ENCODE assay signal across 13 cellular contexts in the genomic region with DNA sequence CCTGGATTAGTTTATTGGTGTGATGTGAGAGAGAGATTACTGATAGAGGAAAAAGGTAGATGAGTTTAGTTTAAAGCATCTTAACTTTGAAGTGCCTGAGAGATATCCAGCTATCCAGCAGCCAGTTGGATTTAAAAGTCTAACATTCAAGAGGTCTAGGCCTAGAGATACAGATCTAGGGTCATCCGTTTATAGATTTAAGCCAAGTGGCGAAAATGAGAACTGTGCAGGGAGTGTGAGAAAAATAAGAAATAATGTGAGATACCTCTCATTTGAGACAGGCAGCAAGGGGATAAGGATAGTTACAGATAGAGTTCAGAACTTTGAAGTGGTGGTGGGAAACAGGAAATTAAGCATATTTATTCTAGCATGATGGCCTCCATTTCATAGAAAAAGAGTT. TPM values are rescaled to one million over a fixed set of nuclear protein-coding genes. Genes with fewer than 3 reads are reported as not detected.
DNase-seq lines count a peak whose midpoint lies in the region; ATAC-seq, FAIRE-seq and TF ChIP-seq lines count a peak whose summit lies in the region.
"Had no signal": no experiment of that assay in that cellular context is flagged by ENCODE, and none has a peak within 500 bp of the region (broad histone marks: within the 10 kb centered on the region; RNA-seq: fewer than 3 reads in every experiment).

No MANE protein-coding gene starts in this region.

- POLR2A ChIA-PET in GM12878 (lab: Charles Lee), result no interaction called here

- H3K27ac ChIP-seq in GM12878 (ENCODE audit: control insufficient read depth, insufficient read depth), result no peak overlapping the region
- no peak overlapping the region for H3K27ac ChIP-seq in right atrium auricular region
- H3K27ac ChIP-seq: GM23248 had no signal

- peaks cover 3% of the 10 kb centered on the region for H3K36me3 Mint-ChIP-seq in IgD-negative memory B cell
- H3K36me3 Mint-ChIP-seq in neural crest cell (ENCODE audit: low read depth), result no peaks in the 10 kb centered on the region
- H3K36me3 Mint-ChIP-seq: naive B cell had no signal

- ATAC-seq in GM12878, result 0 out of 3 replicates have a peak, but pooled peaks have one; percentile 11

- H3K4me3 ChIP-seq in GM12878 (no peak overlapping the region), right atrium auricular region (no peak overlapping the region)
- H3K4me3 ChIP-seq: GM23248 had no signal

- no peak for TF ChIP-seq POLR2A in GM12878 (IDR thresholded peaks at IDR 0.05; ENCODE audit: low read depth, low read length)

- H3K9me3 Mint-ChIP-seq in IgD-negative memory B cell (no peaks in the 10 kb centered on the region), neural crest cell (no peaks in the 10 kb centered on the region)
- H3K9me3 Mint-ChIP-seq: naive B cell had no signal

- H3K27me3 ChIP-seq in GM12878 (replicated peaks in 1 of 2; ENCODE audit: control insufficient read depth in 2 of 2, insufficient read depth in 2 of 2, low read length in 1 of 2), result no peaks in the 10 kb centered on the region
- H3K27me3 ChIP-seq in right atrium auricular region, result no peaks in the 10 kb centered on the region

- H3K4me3 Mint-ChIP-seq in IgD-negative memory B cell (no peak overlapping the region), neural crest cell (no peak overlapping the region)

- no peak for TF ChIP-seq RAD21 in GM12878 (IDR thresholded peaks at IDR 0.05; ENCODE audit: insufficient read depth, low read depth, low read length)

- no peaks in the 10 kb centered on the region for H3K27me3 Mint-ChIP-seq in IgD-negative memory B cell
- H3K27me3 Mint-ChIP-seq in neural crest cell (ENCODE audit: low read depth), result no peaks in the 10 kb centered on the region
- H3K27me3 Mint-ChIP-seq: naive B cell had no signal

- FAIRE-seq in GM12878 (lab: Jason Lieb, UNC), result no peak

- in situ Hi-C loops in GM12878 (cut with MboI), result no loop called here

- RAD21 ChIA-PET in GM12878 (lab: Charles Lee; ENCODE audit: unreplicated experiment), result no interaction called here

- H2AFZ ChIP-seq in GM12878 (ENCODE audit: control insufficient read depth, low read depth, low read length), result no peak overlapping the region
- H2AFZ ChIP-seq: GM23248 had no signal

- H3K9me3 ChIP-seq in GM12878 (replicated peaks; ENCODE audit: control insufficient read depth, insufficient read depth, low read length) (no peaks in the 10 kb centered on the region), right atrium auricular region (no peaks in the 10 kb centered on the region)

- peaks cover 8% of the 10 kb centered on the region for H3K79me2 ChIP-seq in GM12878 (ENCODE audit: control insufficient read depth, insufficient read depth, low read length)

- SMC1A ChIA-PET in GM12878 (lab: Charles Lee; ENCODE audit: uncharacterized antibody, unreplicated experiment), result interaction anchor here (1.0 kb wide), 1 partner anchor 100 kb away, joined by 3 read pairs; no protein-coding TSS in a partner anchor

- BruUV-seq in GM12878 (replicated peaks; lab: Mats Ljungman, UMichigan), result no TSS peak

- H3K4me1 Mint-ChIP-seq in IgD-negative memory B cell (peaks cover 26 to 30% (median 27%) of the 10 kb centered on the region in 3 donors), neural crest cell (peaks cover 24% of the 10 kb centered on the region)

- 94% methylated on average over 2 of the region's 2 CpGs for WGBS in GM12878 (ENCODE audit: insufficient coverage, insufficient replicate concordance, low lambda C conversion rate, missing lambda C conversion rate)

- H3K36me3 ChIP-seq in GM12878 (ENCODE audit: control insufficient read depth in 2 of 2, insufficient read depth in 2 of 2, low read length in 1 of 2), result no peaks in the 10 kb centered on the region
- no peaks in the 10 kb centered on the region for H3K36me3 ChIP-seq in right atrium auricular region

- H3K4me2 ChIP-seq in GM12878 (ENCODE audit: control insufficient read depth, insufficient read depth), result no peak overlapping the region

- DNase-seq in SIG-M5 treated with dmso at 0.1 percent for 504 hours (lab: John Stamatoyannopoulos, UW; ENCODE audit: unreplicated experiment) (peak; percentile 12), SIG-M5 (lab: John Stamatoyannopoulos, UW) (no peak), GM12878 (ENCODE audit: low read depth, low spot score) (no peak), neural crest cell (ENCODE audit: low read depth, low spot score) (no peak), NCI-H526 (lab: John Stamatoyannopoulos, UW) (no peak), right atrium auricular region (ENCODE audit: low spot score) (no peak), COR-L47 (lab: John Stamatoyannopoulos, UW) (no peak)
- DNase-seq: cerebellar nuclear complex, GM23248, naive B cell, NCI-H1105 treated with DMSO at 0.1 percent for 48 hours, NCI-H524 had no signal

- H3K9ac ChIP-seq in GM12878 (ENCODE audit: control insufficient read depth, insufficient read depth, low read length), result no peak overlapping the region
- H3K9ac ChIP-seq: GM23248 had no signal

- TF ChIP-seq CTCF in GM12878 (IDR thresholded peaks at IDR 0.05 in 2 of 3, conservative IDR thresholded peaks at IDR 0.05 in 1 of 3; ENCODE audit: control insufficient read depth in 2 of 3, extremely low read depth in 1 of 3, insufficient read depth in 1 of 3, low read depth in 3 of 3, low read length in 3 of 3) (no peak), neural crest cell (conservative IDR thresholded peaks at IDR 0.05) (peak; percentile 24), right atrium auricular region (IDR thresholded peaks at IDR 0.05) (no peak)

- H3K4me1 ChIP-seq in GM12878 (ENCODE audit: control insufficient read depth, insufficient read depth, low read length) (peaks cover 5% of the 10 kb centered on the region; the same call in 1 of the 2 replicates), right atrium auricular region (peaks cover 0 to 7% of the 10 kb centered on the region in 2 donors)

- CTCF ChIA-PET in GM12878 (lab: Yijun Ruan, JAX), result no interaction called here

- H4K20me1 ChIP-seq in GM12878 (ENCODE audit: control insufficient read depth, insufficient read depth), result no peaks in the 10 kb centered on the region

- peak overlapping the region in 2 of 3 donors; percentile 35 to 38 for H3K27ac Mint-ChIP-seq in IgD-negative memory B cell
- no peak overlapping the region for H3K27ac Mint-ChIP-seq in neural crest cell (ENCODE audit: unreplicated experiment)

- TF ChIP-seq EP300 in GM12878 (IDR thresholded peaks at IDR 0.05; ENCODE audit: borderline replicate concordance in 1 of 2, control insufficient read depth in 1 of 2, low read depth in 2 of 2, low read length in 2 of 2), result no peak

- intact Hi-C loops in GM12878 (cut with micrococcal nuclease; ENCODE audit: unreplicated experiment), result no loop called here

TF ChIP-seq in GM12878, 131 proteins besides CTCF, POLR2A, EP300 and RAD21 (continues in another document):
- no peak for TF ChIP-seq NR2C1 (IDR thresholded peaks at IDR 0.05)
- TF ChIP-seq, protein P1, sequence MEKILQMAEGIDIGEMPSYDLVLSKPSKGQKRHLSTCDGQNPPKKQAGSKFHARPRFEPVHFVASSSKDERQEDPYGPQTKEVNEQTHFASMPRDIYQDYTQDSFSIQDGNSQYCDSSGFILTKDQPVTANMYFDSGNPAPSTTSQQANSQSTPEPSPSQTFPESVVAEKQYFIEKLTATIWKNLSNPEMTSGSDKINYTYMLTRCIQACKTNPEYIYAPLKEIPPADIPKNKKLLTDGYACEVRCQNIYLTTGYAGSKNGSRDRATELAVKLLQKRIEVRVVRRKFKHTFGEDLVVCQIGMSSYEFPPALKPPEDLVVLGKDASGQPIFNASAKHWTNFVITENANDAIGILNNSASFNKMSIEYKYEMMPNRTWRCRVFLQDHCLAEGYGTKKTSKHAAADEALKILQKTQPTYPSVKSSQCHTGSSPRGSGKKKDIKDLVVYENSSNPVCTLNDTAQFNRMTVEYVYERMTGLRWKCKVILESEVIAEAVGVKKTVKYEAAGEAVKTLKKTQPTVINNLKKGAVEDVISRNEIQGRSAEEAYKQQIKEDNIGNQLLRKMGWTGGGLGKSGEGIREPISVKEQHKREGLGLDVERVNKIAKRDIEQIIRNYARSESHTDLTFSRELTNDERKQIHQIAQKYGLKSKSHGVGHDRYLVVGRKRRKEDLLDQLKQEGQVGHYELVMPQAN (conservative IDR thresholded peaks at IDR 0.05), result no peak
- TF ChIP-seq, protein P2, sequence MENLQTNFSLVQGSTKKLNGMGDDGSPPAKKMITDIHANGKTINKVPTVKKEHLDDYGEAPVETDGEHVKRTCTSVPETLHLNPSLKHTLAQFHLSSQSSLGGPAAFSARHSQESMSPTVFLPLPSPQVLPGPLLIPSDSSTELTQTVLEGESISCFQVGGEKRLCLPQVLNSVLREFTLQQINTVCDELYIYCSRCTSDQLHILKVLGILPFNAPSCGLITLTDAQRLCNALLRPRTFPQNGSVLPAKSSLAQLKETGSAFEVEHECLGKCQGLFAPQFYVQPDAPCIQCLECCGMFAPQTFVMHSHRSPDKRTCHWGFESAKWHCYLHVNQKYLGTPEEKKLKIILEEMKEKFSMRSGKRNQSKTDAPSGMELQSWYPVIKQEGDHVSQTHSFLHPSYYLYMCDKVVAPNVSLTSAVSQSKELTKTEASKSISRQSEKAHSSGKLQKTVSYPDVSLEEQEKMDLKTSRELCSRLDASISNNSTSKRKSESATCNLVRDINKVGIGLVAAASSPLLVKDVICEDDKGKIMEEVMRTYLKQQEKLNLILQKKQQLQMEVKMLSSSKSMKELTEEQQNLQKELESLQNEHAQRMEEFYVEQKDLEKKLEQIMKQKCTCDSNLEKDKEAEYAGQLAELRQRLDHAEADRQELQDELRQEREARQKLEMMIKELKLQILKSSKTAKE (IDR thresholded peaks at IDR 0.05; ENCODE audit: low read depth, poor library complexity, severe bottlenecking), result no peak
- TF ChIP-seq FOXK2 (IDR thresholded peaks at IDR 0.05), result no peak

RNA-seq across cellular contexts. Expression of a gene that starts 5.3 kb away (rescaled TPM):
- polyA plus RNA-seq in IgD-negative memory B cell (7.1 TPM), GM12878 (2011; rRNA removed) (11.5 and 12.9 TPM in 2 replicates), GM12878 (2014; fragmentation: Illumina TruSeq; extraction: Trizol) (20.9 and 26.0 TPM in 2 replicates), GM12878 (2014; fragmentation: Nextera tagmentation; extraction: Ambion mirVana) (1 to 10 TPM; 6.1 to 6.7 TPM), GM12878 (2014; rRNA removed) (11.6 and 14.1 TPM in 2 replicates), GM12878 (2016; fragmentation: Nextera tagmentation; extraction: Ambion mirVana) (10 to 100 TPM; 18.1 to 19.5 TPM)
- 38.5 and 43.8 TPM in 2 replicates for total RNA-seq in GM12878 (2013; cell fraction: nucleolus; rRNA removed)
- total RNA-seq in GM12878 (2014; rRNA removed) (17.2 and 21.5 TPM in 2 replicates), GM12878 (2014; rRNA removed; fragmentation: Illumina TruSeq; extraction: Trizol) (22.5 and 25.2 TPM in 2 replicates), GM12878 (2021) (33.1 and 36.9 TPM in 2 replicates), neural crest cell (30.9 and 40.3 TPM in 2 replicates), right atrium auricular region (10 to 100 TPM in 1 of 2 donors, 1 to 10 TPM in 1; 8.5 to 14.7 TPM)
- 4.0 TPM for polyA plus RNA-seq in GM12878 (2011; ENCODE audit: low read depth)
- 4.3 and 5.9 TPM in 2 replicates for polyA plus RNA-seq in GM12878 (2011; cell fraction: cytosol; rRNA removed)
- 11.7 and 18.2 TPM in 2 replicates for polyA plus RNA-seq in GM12878 (2011; cell fraction: nucleus; rRNA removed)
- 6.9 and 11.3 TPM in 2 replicates for polyA plus RNA-seq in GM12878 (2012)
- 6.9 and 8.6 TPM in 2 replicates for polyA minus RNA-seq in GM12878 (2011; rRNA and poly(A)+ RNA removed)
- 5.2 and 6.8 TPM in 2 replicates for polyA minus RNA-seq in GM12878 (2011; cell fraction: cytosol; rRNA and poly(A)+ RNA removed)
- 7.1 and 11.7 TPM in 2 replicates for polyA minus RNA-seq in GM12878 (2011; cell fraction: nucleus; rRNA and poly(A)+ RNA removed)
